ENCODE assay signal across 2 cellular contexts in genomic region chr4:159455675-159456235, GRCh38.
TF ChIP-seq lines count a peak whose summit lies in the region.

No MANE protein-coding gene starts in this region.

TF ChIP-seq in Ishikawa, 13 proteins besides CTCF, POLR2A, EP300 and RAD21 (continued from another document):
- TF ChIP-seq CREB1 (IDR thresholded peaks at IDR 0.05; ENCODE audit: low read depth) (no peak), YY1 (IDR thresholded peaks at IDR 0.05; ENCODE audit: low read depth) (no peak), FOXM1 (IDR thresholded peaks at IDR 0.05; ENCODE audit: borderline replicate concordance, low read depth) (no peak)

TF ChIP-seq in SK-N-SH, 30 proteins besides CTCF, POLR2A, EP300 and RAD21 (continued from another document):
- no peak for TF ChIP-seq TEAD4 (IDR thresholded peaks at IDR 0.05; ENCODE audit: borderline replicate concordance, insufficient read depth)
